Comparison of ENCODE assay signal across 2 cellular contexts in the genomic region with DNA sequence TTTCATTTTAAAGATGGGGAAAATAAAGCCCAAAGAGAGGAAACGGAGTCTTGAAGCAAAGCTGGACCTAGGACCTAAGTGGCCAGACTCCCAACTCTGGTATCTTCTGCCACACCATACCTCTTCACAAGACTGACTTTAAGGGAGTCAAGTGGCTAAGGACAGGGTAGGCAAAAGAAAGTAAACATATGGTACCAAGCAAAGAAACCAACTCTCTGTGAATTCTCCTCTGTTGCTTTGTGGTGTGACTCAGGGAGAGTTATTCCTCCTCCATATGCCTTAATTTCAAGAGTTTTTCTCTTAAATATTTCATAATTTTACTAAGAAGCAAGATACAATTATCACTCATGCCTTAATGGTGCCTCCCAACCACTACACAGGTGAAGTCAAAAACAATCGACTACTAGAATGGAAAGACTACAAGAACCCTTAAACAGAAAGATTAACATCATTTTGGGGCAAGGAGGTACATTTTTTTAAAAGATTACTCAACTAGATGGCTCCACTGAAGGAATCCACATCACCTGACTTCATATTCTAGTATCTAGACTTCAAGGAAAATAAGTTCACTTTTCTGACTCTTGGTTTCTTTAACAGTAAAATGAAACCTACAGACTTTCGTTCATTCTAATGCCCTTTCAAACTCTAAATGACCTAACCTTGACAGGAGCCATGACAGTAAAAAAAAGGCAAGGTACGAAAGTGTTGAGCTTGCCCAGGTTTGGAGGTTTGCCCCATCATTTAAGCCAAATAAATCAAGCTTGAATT.
TF ChIP-seq lines count a peak whose summit lies in the region.

No MANE protein-coding gene starts in this region.

TF ChIP-seq in GM23338, 12 proteins besides CTCF, POLR2A, EP300 and RAD21:
- TF ChIP-seq JUNB (IDR thresholded peaks at IDR 0.05; ENCODE audit: unreplicated experiment) (no peak), ZNF114 (CRISPR knock-in tag; IDR thresholded peaks at IDR 0.05) (no peak)

TF ChIP-seq in K562, 482 proteins besides CTCF, POLR2A, EP300 and RAD21:
- TF ChIP-seq ZKSCAN8 (CRISPR knock-in tag; IDR thresholded peaks at IDR 0.05) (peak; percentile 53; the same call in 1 of the 2 replicates), ZNF583 (CRISPR knock-in tag; IDR thresholded peaks at IDR 0.05) (no peak)
- TF ChIP-seq, protein P1, sequence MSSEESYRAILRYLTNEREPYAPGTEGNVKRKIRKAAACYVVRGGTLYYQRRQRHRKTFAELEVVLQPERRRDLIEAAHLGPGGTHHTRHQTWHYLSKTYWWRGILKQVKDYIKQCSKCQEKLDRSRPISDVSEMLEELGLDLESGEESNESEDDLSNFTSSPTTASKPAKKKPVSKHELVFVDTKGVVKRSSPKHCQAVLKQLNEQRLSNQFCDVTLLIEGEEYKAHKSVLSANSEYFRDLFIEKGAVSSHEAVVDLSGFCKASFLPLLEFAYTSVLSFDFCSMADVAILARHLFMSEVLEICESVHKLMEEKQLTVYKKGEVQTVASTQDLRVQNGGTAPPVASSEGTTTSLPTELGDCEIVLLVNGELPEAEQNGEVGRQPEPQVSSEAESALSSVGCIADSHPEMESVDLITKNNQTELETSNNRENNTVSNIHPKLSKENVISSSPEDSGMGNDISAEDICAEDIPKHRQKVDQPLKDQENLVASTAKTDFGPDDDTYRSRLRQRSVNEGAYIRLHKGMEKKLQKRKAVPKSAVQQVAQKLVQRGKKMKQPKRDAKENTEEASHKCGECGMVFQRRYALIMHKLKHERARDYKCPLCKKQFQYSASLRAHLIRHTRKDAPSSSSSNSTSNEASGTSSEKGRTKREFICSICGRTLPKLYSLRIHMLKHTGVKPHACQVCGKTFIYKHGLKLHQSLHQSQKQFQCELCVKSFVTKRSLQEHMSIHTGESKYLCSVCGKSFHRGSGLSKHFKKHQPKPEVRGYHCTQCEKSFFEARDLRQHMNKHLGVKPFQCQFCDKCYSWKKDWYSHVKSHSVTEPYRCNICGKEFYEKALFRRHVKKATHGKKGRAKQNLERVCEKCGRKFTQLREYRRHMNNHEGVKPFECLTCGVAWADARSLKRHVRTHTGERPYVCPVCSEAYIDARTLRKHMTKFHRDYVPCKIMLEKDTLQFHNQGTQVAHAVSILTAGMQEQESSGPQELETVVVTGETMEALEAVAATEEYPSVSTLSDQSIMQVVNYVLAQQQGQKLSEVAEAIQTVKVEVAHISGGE (CRISPR knock-in tag; IDR thresholded peaks at IDR 0.05) = no peak
TF ChIP-seq in K562: peak in this region for 1.
